Comparison of ENCODE assay signal across 8 cellular contexts in genomic region chr13:21326155-21327030, GRCh38.
DNase-seq lines count a peak whose midpoint lies in the region; ATAC-seq and TF ChIP-seq lines count a peak whose summit lies in the region.

No MANE protein-coding gene starts in this region.

- H3K27ac ChIP-seq in CD4-positive, CD25-positive, alpha-beta regulatory T cell (ENCODE audit: insufficient read depth, low read length, poor library complexity, severe bottlenecking): no peak overlapping the region
- H3K27ac ChIP-seq in effector memory CD4-positive, alpha-beta T cell (ENCODE audit: insufficient read depth, low read length, poor library complexity, severe bottlenecking): no peak overlapping the region
- H3K27ac ChIP-seq in lung (ENCODE audit: low read depth in 1 of 2, low read length in 1 of 2) (no peak overlapping the region), thyroid gland (no peak overlapping the region)

- H3K36me3 ChIP-seq in CD4-positive, CD25-positive, alpha-beta regulatory T cell (ENCODE audit: control insufficient read depth, insufficient read depth, low read length): no peaks in the 10 kb centered on the region
- no peaks in the 10 kb centered on the region for H3K36me3 ChIP-seq in effector memory CD4-positive, alpha-beta T cell (ENCODE audit: control insufficient read depth, insufficient read depth, low read length)
- H3K36me3 ChIP-seq in lung (ENCODE audit: control insufficient read depth in 2 of 2, insufficient read depth in 2 of 2, low read length in 2 of 2) (peaks cover 0 to 3% of the 10 kb centered on the region in 2 donors), thyroid gland (no peaks in the 10 kb centered on the region)

- TF ChIP-seq POLR2A in thyroid gland (IDR thresholded peaks at IDR 0.05): no peak

- H3K4me3 ChIP-seq in CD4-positive, CD25-positive, alpha-beta regulatory T cell (ENCODE audit: low read depth, low read length): no peak overlapping the region
- H3K4me3 ChIP-seq in effector memory CD4-positive, alpha-beta T cell (ENCODE audit: insufficient read depth, low read depth, low read length, poor library complexity, severe bottlenecking): peak overlapping the region; percentile 33
- H3K4me3 ChIP-seq in lung (peak overlapping the region; percentile 42), thyroid gland (replicated peaks in 1 of 3) (peak overlapping the region in 1 of 3 donors; percentile 25)

- H3K4me3 Mint-ChIP-seq in CD4-positive, CD25-positive, alpha-beta regulatory T cell: peak overlapping the region; percentile 53 to 78 (median 68)
- no peak overlapping the region for H3K4me3 Mint-ChIP-seq in activated T-helper 2 cell treated with anti-CD3 and anti-CD28 coated beads, Interferon-gamma antibody, Interleukin-2, Interleukin-4, amounts not matched to agents 10 μg/mL and 5 μg/mL and 100 μg/mL, durations not matched to agents 14 hours and 24 hours and 36 hours (ENCODE audit: low read depth)

- 31 to 45% methylated on average over 52 of the region's 52 CpGs for WGBS in lung, 2 donors
- WGBS in thyroid gland, 2 donors: 30 to 33% methylated on average over 34 to 41 of the region's 52 CpGs

- peaks cover 10 to 35% (median 28%) of the 10 kb centered on the region in 4 donors for H3K4me1 Mint-ChIP-seq in CD4-positive, CD25-positive, alpha-beta regulatory T cell
- H3K4me1 Mint-ChIP-seq in activated T-helper 2 cell treated with anti-CD3 and anti-CD28 coated beads, Interferon-gamma antibody, Interleukin-2, Interleukin-4, amounts not matched to agents 10 μg/mL and 5 μg/mL and 100 μg/mL, durations not matched to agents 14 hours and 24 hours and 36 hours (ENCODE audit: low read depth): peaks cover 46% of the 10 kb centered on the region

- peaks cover 4% of the 10 kb centered on the region for H3K36me3 Mint-ChIP-seq in CD4-positive, CD25-positive, alpha-beta regulatory T cell
- H3K36me3 Mint-ChIP-seq in activated T-helper 2 cell treated with anti-CD3 and anti-CD28 coated beads, Interferon-gamma antibody, Interleukin-2, Interleukin-4, amounts not matched to agents 10 μg/mL and 5 μg/mL and 100 μg/mL, durations not matched to agents 14 hours and 24 hours and 36 hours (ENCODE audit: low read depth): peaks cover 12% of the 10 kb centered on the region

- peaks cover 17% of the 10 kb centered on the region for H3K4me1 ChIP-seq in CD4-positive, CD25-positive, alpha-beta regulatory T cell (ENCODE audit: control insufficient read depth, insufficient read depth, low read length, poor library complexity, severe bottlenecking)
- no peaks in the 10 kb centered on the region for H3K4me1 ChIP-seq in effector memory CD4-positive, alpha-beta T cell (ENCODE audit: control insufficient read depth, insufficient read depth, low read length, poor library complexity, severe bottlenecking)
- H3K4me1 ChIP-seq in lung (ENCODE audit: control insufficient read depth in 2 of 2, insufficient read depth in 2 of 2, low read length in 2 of 2) (peaks cover 0 to 7% of the 10 kb centered on the region in 2 donors), thyroid gland (peaks cover 0 to 6% of the 10 kb centered on the region in 2 donors)

- DNase-seq in CD4-positive, CD25-positive, alpha-beta regulatory T cell: no peak
- DNase-seq in NCI-H748 (lab: John Stamatoyannopoulos, UW; ENCODE audit: unreplicated experiment) (peak; percentile 66), lung (ENCODE audit: low spot score) (no peak), thyroid gland (peak; percentile 29), SW480 (ENCODE audit: low spot score) (no peak)
- no peak for DNase-seq in effector memory CD4-positive, alpha-beta T cell
- DNase-seq in activated T-helper 2 cell treated with anti-CD3 and anti-CD28 coated beads, Interferon-gamma antibody, Interleukin-2, Interleukin-4, amounts not matched to agents 10 μg/mL and 5 μg/mL and 100 μg/mL, durations not matched to agents 14 hours and 24 hours and 36 hours (ENCODE audit: low spot score): no peak
- no peak for DNase-seq in stimulated activated naive CD4-positive, alpha-beta T cell treated with Interleukin-2 at 50 U/mL for 16 hours (lab: John Stamatoyannopoulos, UW)

- no peak for TF ChIP-seq CTCF in lung (IDR thresholded peaks at IDR 0.05; ENCODE audit: control extremely low read depth, extremely low read depth)
- TF ChIP-seq CTCF in thyroid gland (IDR thresholded peaks at IDR 0.05): no peak

- peak in 1 of 2 donors; percentile 15 for ATAC-seq in CD4-positive, CD25-positive, alpha-beta regulatory T cell (ENCODE audit: low read depth in 2 of 2)
- ATAC-seq in lung (ENCODE audit: insufficient read depth, low FRiP score): no peak

- peak overlapping the region in 1 of 3 donors; percentile 77 for H3K27ac Mint-ChIP-seq in CD4-positive, CD25-positive, alpha-beta regulatory T cell
- no peak overlapping the region for H3K27ac Mint-ChIP-seq in activated T-helper 2 cell treated with anti-CD3 and anti-CD28 coated beads, Interferon-gamma antibody, Interleukin-2, Interleukin-4, amounts not matched to agents 10 μg/mL and 5 μg/mL and 100 μg/mL, durations not matched to agents 14 hours and 24 hours and 36 hours

- H3K27me3 ChIP-seq in CD4-positive, CD25-positive, alpha-beta regulatory T cell (ENCODE audit: control insufficient read depth, insufficient read depth, low read length): no peaks in the 10 kb centered on the region
- H3K27me3 ChIP-seq in effector memory CD4-positive, alpha-beta T cell (replicated peaks; ENCODE audit: control insufficient read depth, insufficient read depth, low read length, poor library complexity, severe bottlenecking): no peaks in the 10 kb centered on the region
- H3K27me3 ChIP-seq in lung (ENCODE audit: control insufficient read depth, insufficient read depth) (no peaks in the 10 kb centered on the region), thyroid gland (no peaks in the 10 kb centered on the region)

- no peaks in the 10 kb centered on the region for H3K27me3 Mint-ChIP-seq in CD4-positive, CD25-positive, alpha-beta regulatory T cell
- H3K27me3 Mint-ChIP-seq in activated T-helper 2 cell treated with anti-CD3 and anti-CD28 coated beads, Interferon-gamma antibody, Interleukin-2, Interleukin-4, amounts not matched to agents 10 μg/mL and 5 μg/mL and 100 μg/mL, durations not matched to agents 14 hours and 24 hours and 36 hours (ENCODE audit: low read depth): no peaks in the 10 kb centered on the region

- no peaks in the 10 kb centered on the region for H3K9me3 ChIP-seq in CD4-positive, CD25-positive, alpha-beta regulatory T cell (ENCODE audit: control insufficient read depth in 2 of 2, low read length in 2 of 2)
- H3K9me3 ChIP-seq in effector memory CD4-positive, alpha-beta T cell (ENCODE audit: control insufficient read depth, low read length): no peaks in the 10 kb centered on the region
- H3K9me3 ChIP-seq in lung (ENCODE audit: control insufficient read depth in 2 of 2, insufficient read depth in 1 of 2, low read length in 1 of 2): peaks cover 0 to 2% of the 10 kb centered on the region in 2 donors
- H3K9me3 ChIP-seq in thyroid gland: no peaks in the 10 kb centered on the region

- intact Hi-C loops in thyroid gland (cut with DNase I): no loop called here
- intact Hi-C loops in activated T-helper 2 cell treated with anti-CD3 and anti-CD28 coated beads, Interferon-gamma antibody, Interleukin-2, Interleukin-4, amounts not matched to agents 10 μg/mL and 5 μg/mL and 100 μg/mL, durations not matched to agents 14 hours and 24 hours and 36 hours (cut with micrococcal nuclease): no loop called here

- H3K9me3 Mint-ChIP-seq in CD4-positive, CD25-positive, alpha-beta regulatory T cell: peaks cover 0 to 1% (median 0%) of the 10 kb centered on the region in 7 donors
- H3K9me3 Mint-ChIP-seq in activated T-helper 2 cell treated with anti-CD3 and anti-CD28 coated beads, Interferon-gamma antibody, Interleukin-2, Interleukin-4, amounts not matched to agents 10 μg/mL and 5 μg/mL and 100 μg/mL, durations not matched to agents 14 hours and 24 hours and 36 hours: no peaks in the 10 kb centered on the region

Comparison
In these comparisons a context has a peak if more than half of its experiments do, and no peak if none do; other contexts are left out.
1. DNase-seq: peak in NCI-H748 (single experiment) and thyroid gland (2 of 2); none in CD4-positive, CD25-positive, alpha-beta regulatory T cell (0 of 3), effector memory CD4-positive, alpha-beta T cell (0 of 3), lung (single experiment), activated T-helper 2 cell treated with anti-CD3 and anti-CD28 coated beads, Interferon-gamma antibody, Interleukin-2, Interleukin-4, amounts not matched to agents 10 μg/mL and 5 μg/mL and 100 μg/mL, durations not matched to agents 14 hours and 24 hours and 36 hours (single experiment), stimulated activated naive CD4-positive, alpha-beta T cell treated with Interleukin-2 at 50 U/mL for 16 hours (single experiment) and SW480 (single experiment).